9 cellular contexts compared by ENCODE assay signal in genomic region chr16:2053211-2053610, GRCh38. TPM values are rescaled to one million over a fixed set of nuclear protein-coding genes. Genes with fewer than 3 reads are reported as not detected.
"Had no signal": no experiment of that assay in that cellular context is flagged by ENCODE, and none has a peak within 500 bp of the region (broad histone marks: within the 10 kb centered on the region; RNA-seq: fewer than 3 reads in every experiment).

No MANE protein-coding gene starts in this region.

- H2AFZ ChIP-seq: GM23248, GM23338 had no signal

- H3K4me3 ChIP-seq: GM23248, GM23338, HAP-1 had no signal

- H3K4me2 ChIP-seq: GM23338 had no signal

- DNase-seq: GM23248, GOT3, H7, H9, HCEC 1CT, HFFc6 had no signal

- ATAC-seq: GM23338, HCT116 had no signal

- H3K9me3 ChIP-seq: HAP-1 had no signal

- H3K9ac ChIP-seq: GM23248 had no signal

- H3K27ac ChIP-seq: GM23248 had no signal

RNA-seq across cellular contexts. Expression of gene NPW, which starts 33.6 kb away (rescaled TPM):
- total RNA-seq: GM23248 had no signal
